Comparison of ENCODE assay signal across 22 cellular contexts in the genomic region with DNA sequence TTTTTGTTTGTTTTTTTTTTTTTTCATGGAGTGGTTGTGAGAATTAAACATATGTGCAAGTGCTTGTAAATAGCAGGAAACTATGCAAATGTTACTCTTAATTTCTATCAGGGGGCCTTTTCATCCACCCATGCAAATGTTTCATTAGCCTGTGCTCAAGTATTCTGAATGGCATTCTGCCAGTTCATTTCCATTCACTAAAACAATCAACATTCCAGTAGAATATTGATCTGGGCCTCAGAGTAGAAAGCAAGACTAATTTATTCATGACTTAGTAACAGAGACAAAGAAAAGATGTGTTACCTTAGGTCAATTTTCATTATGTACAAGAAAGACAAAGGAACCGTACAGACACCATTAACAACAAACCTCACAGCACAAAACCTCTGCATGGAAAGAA.
"Had no signal": no experiment of that assay in that cellular context is flagged by ENCODE, and none has a peak within 500 bp of the region (broad histone marks: within the 10 kb centered on the region; RNA-seq: fewer than 3 reads in every experiment).

No MANE protein-coding gene starts in this region.

- H3K4me3 ChIP-seq: breast epithelium, left ventricle myocardium inferior, mucosa of descending colon, skin epidermis, testis, transverse colon had no signal

- H3K27me3 ChIP-seq: breast epithelium, testis, transverse colon had no signal

- H3K4me1 ChIP-seq: breast epithelium, left ventricle myocardium inferior, testis, transverse colon had no signal

- H3K36me3 ChIP-seq: breast epithelium, left ventricle myocardium inferior, transverse colon had no signal

- H3K9me3 ChIP-seq: breast epithelium, left ventricle myocardium inferior, mucosa of descending colon, testis, transverse colon had no signal

- DNase-seq: activated CD4-positive, alpha-beta T cell treated with anti-CD3 and anti-CD28 coated beads for 36 hours; activated CD4-positive, CD25-positive, alpha-beta regulatory T cell; activated CD8-positive, alpha-beta memory T cell treated with anti-CD3 and anti-CD28 coated beads, Interleukin-2, amount 10 ng/mL, durations not matched to agents 7 days and 5 days; activated CD8-positive, alpha-beta T cell treated with anti-CD3 and anti-CD28 coated beads, Interleukin-2, amount 10 ng/mL, durations not matched to agents 7 days and 5 days; activated naive CD8-positive, alpha-beta T cell treated with anti-CD3 and anti-CD28 coated beads, Interleukin-2, amount 50 U/mL, for 24 hours; activated T-cell treated with anti-CD3 and anti-CD28 coated beads, Interleukin-2, amount 50 U/mL, for 48 hours; central memory CD4-positive, alpha-beta T cell; foreskin fibroblast; head of caudate nucleus; hippocampal formation; left ventricle myocardium inferior; mucosa of descending colon; retina; stimulated activated CD4-positive, alpha-beta T cell treated with anti-CD3 and anti-CD28 coated beads, Interleukin-12 subunit alpha, Interleukin-12 subunit beta, amount 100 ng/mL, for 4 hours; stimulated activated CD4-positive, alpha-beta T cell treated with anti-CD3 and anti-CD28 coated beads, Interleukin-4, amount 100 ng/mL, for 1 hour; stimulated activated naive CD8-positive, alpha-beta T cell treated with anti-CD3 and anti-CD28 coated beads, Interleukin-15, Interleukin-2, amounts not matched to agents 100 U/mL and 50 U/mL, for 24 hours; testis; transverse colon had no signal

- H3K27ac ChIP-seq: breast epithelium, left ventricle myocardium inferior, skin epidermis, testis, transverse colon had no signal

- ATAC-seq: activated CD4-positive, alpha-beta T cell treated with anti-CD3 and anti-CD28 coated beads for 36 hours; activated CD8-positive, alpha-beta memory T cell treated with anti-CD3 and anti-CD28 coated beads, Interleukin-2, amount 10 ng/mL, durations not matched to agents 7 days and 5 days; activated CD8-positive, alpha-beta T cell treated with anti-CD3 and anti-CD28 coated beads, Interleukin-2, amount 10 ng/mL, durations not matched to agents 7 days and 5 days; activated naive CD8-positive, alpha-beta T cell treated with anti-CD3 and anti-CD28 coated beads, Interleukin-2, amount 50 U/mL, for 24 hours; mucosa of descending colon; natural killer cell treated with Interleukin-12 subunit alpha and Interleukin-12 subunit beta and Interleukin-15 and Interleukin-18, amount 100 ng/mL, for 72 hours; sciatic nerve; stimulated activated naive CD8-positive, alpha-beta T cell treated with anti-CD3 and anti-CD28 coated beads, Interleukin-15, Interleukin-2, amounts not matched to agents 100 U/mL and 50 U/mL, for 24 hours had no signal
